Comparison of ENCODE assay signal across 8 cellular contexts in the genomic region with DNA sequence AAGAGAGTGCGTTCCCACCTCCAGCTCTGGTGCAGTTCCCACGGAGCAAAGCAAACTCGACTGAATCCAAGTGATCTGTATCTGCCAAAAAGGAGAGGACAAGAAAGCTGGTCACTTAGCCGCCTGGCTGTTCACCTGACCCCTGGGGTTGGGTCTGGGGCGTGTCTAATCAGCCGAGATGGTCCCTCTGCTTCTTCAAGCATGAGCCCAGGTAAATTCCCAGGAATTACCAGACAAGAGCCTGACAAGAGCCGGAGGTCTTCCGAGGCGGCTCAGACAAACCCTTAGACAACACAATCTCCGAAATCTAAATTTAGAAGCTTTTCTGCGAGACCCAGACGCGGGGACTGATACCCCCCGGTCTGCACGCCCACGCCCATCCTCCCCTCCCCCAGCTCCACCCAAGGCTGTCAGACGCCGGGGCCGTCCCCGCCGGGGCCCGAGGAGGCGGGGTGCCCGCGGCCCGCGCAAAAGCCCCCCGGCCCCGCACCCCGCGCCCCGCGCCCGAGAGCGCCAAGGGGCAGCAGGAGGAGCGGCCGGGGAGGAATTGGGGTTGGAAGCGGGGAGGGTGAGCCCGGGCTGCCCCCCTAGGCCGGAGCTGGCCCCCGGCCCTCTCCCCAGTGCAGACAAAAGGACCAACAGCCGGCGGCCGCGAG. TPM values are rescaled to one million over a fixed set of nuclear protein-coding genes. Genes with fewer than 3 reads are reported as not detected.
A peak's percentile ranks its signal among the peaks of the same experiment; 100 is the strongest.
DNase-seq lines count a peak whose midpoint lies in the region; ATAC-seq, FAIRE-seq and TF ChIP-seq lines count a peak whose summit lies in the region.

No MANE protein-coding gene starts in this region.

- intact Hi-C loops in endothelial cell of umbilical vein (cut with micrococcal nuclease), result loop anchor here (1.0 to 5.0 kb wide), 4 partner anchors 76 to 216 kb away; a partner anchor contains a TSS

- peak overlapping the region; percentile 99 for H3K4me2 ChIP-seq in endothelial cell of umbilical vein (ENCODE audit: insufficient read depth, low read length)

- H3K27me3 Mint-ChIP-seq in activated CD8-positive, alpha-beta memory T cell treated with anti-CD3 and anti-CD28 coated beads, Interleukin-2, amount 10 ng/mL, durations not matched to agents 7 days and 5 days, result peaks cover 10% of the 10 kb centered on the region

- no peaks in the 10 kb centered on the region for H3K9me3 Mint-ChIP-seq in activated CD8-positive, alpha-beta memory T cell treated with anti-CD3 and anti-CD28 coated beads, Interleukin-2, amount 10 ng/mL, durations not matched to agents 7 days and 5 days (ENCODE audit: low read depth)

- TF ChIP-seq CTCF in GM06990 (IDR thresholded peaks at IDR 0.05; ENCODE audit: insufficient read depth, low read length, poor library complexity, severe bottlenecking) (peak; percentile 56), endothelial cell of umbilical vein (IDR thresholded peaks at IDR 0.05; ENCODE audit: extremely low read depth in 1 of 2, insufficient read depth in 1 of 2, low read depth in 1 of 2, low read length in 2 of 2) (no peak)

- peak overlapping the region; percentile 86 for H3K27ac Mint-ChIP-seq in activated CD8-positive, alpha-beta memory T cell treated with anti-CD3 and anti-CD28 coated beads, Interleukin-2, amount 10 ng/mL, durations not matched to agents 7 days and 5 days

- H2AFZ ChIP-seq in endothelial cell of umbilical vein (ENCODE audit: low read depth, low read length), result peak overlapping the region; percentile 100

- CTCF ChIA-PET in activated CD8-positive, alpha-beta memory T cell treated with anti-CD3 and anti-CD28 coated beads, Interleukin-2, amount 10 ng/mL, durations not matched to agents 7 days and 5 days (lab: Charles Lee), result interaction anchor here (0.8 to 7.5 kb wide), 25 partner anchors 8 to 340 kb away, joined by 3 to 92 read pairs (median 6); a partner anchor contains a TSS
- CTCF ChIA-PET in endothelial cell of umbilical vein (lab: Charles Lee), result interaction anchor here (0.6 to 6.4 kb wide), 44 partner anchors 8 to 213 kb away, joined by 3 to 212 read pairs (median 5); a partner anchor contains a TSS

- H3K36me3 ChIP-seq in GM06990 (ENCODE audit: control insufficient read depth, insufficient read depth, low read length) (no peaks in the 10 kb centered on the region; the same call in 1 of the 2 replicates), endothelial cell of umbilical vein (ENCODE audit: control insufficient read depth in 2 of 2, extremely low read depth in 1 of 2, insufficient read depth in 2 of 2, low read length in 2 of 2) (peaks cover 0 to 5% of the 10 kb centered on the region in 2 experiments), muscle layer of duodenum (ENCODE audit: control insufficient read depth in 1 of 2, insufficient read depth in 2 of 2, low read length in 2 of 2) (peaks cover 10 to 16% of the 10 kb centered on the region in 2 donors), stomach smooth muscle (ENCODE audit: control insufficient read depth in 2 of 2, insufficient read depth in 2 of 2, low read length in 2 of 2) (peaks cover 5 to 10% of the 10 kb centered on the region in 2 donors)

- peaks cover 13% of the 10 kb centered on the region for H3K36me3 Mint-ChIP-seq in activated CD8-positive, alpha-beta memory T cell treated with anti-CD3 and anti-CD28 coated beads, Interleukin-2, amount 10 ng/mL, durations not matched to agents 7 days and 5 days

- H3K27ac ChIP-seq in endothelial cell of umbilical vein (ENCODE audit: insufficient read depth, low read depth, low read length), result peak overlapping the region; percentile 62
- peak overlapping the region; percentile 27 for H3K27ac ChIP-seq in muscle layer of duodenum (ENCODE audit: low read length)
- peak overlapping the region; percentile 80 for H3K27ac ChIP-seq in stomach smooth muscle (ENCODE audit: low read length)

- BruUV-seq in endothelial cell of umbilical vein (replicated peaks; lab: Mats Ljungman, UMichigan), result no TSS peak

- peak; percentile 35 for ATAC-seq in activated CD8-positive, alpha-beta memory T cell treated with anti-CD3 and anti-CD28 coated beads, Interleukin-2, amount 10 ng/mL, durations not matched to agents 7 days and 5 days

- H3K27me3 ChIP-seq in GM06990 (replicated peaks; ENCODE audit: control insufficient read depth, insufficient read depth, low read length) (no peaks in the 10 kb centered on the region), endothelial cell of umbilical vein (ENCODE audit: control insufficient read depth in 2 of 2, insufficient read depth in 2 of 2, low read length in 2 of 2) (no peaks in the 10 kb centered on the region), muscle layer of duodenum (ENCODE audit: low read depth, low read length) (no peaks in the 10 kb centered on the region), stomach smooth muscle (ENCODE audit: control insufficient read depth in 1 of 2, insufficient read depth in 2 of 2, low read length in 2 of 2) (no peaks in the 10 kb centered on the region)

- peaks cover 24% of the 10 kb centered on the region for H3K4me1 ChIP-seq in endothelial cell of umbilical vein (ENCODE audit: control insufficient read depth, extremely low read depth, insufficient read depth, low read length)
- peaks cover 5 to 9% of the 10 kb centered on the region in 2 donors for H3K4me1 ChIP-seq in muscle layer of duodenum (ENCODE audit: control insufficient read depth in 1 of 2, insufficient read depth in 2 of 2, low read length in 2 of 2)
- H3K4me1 ChIP-seq in stomach smooth muscle (ENCODE audit: control insufficient read depth, insufficient read depth, low read length), result peaks cover 9% of the 10 kb centered on the region

- DNase-seq in GM06990 (ENCODE audit: extremely low read depth, insufficient read length), result peak; percentile 42
- DNase-seq in HCEC 1CT, result peak; percentile 18
- peak; percentile 15 for DNase-seq in NCI-H146 treated with DMSO at 0.1 percent for 48 hours (lab: John Stamatoyannopoulos, UW; ENCODE audit: unreplicated experiment)
- peak; percentile 59 for DNase-seq in activated CD8-positive, alpha-beta memory T cell treated with anti-CD3 and anti-CD28 coated beads, Interleukin-2, amount 10 ng/mL, durations not matched to agents 7 days and 5 days
- peak; percentile 38 for DNase-seq in endothelial cell of umbilical vein (ENCODE audit: low read depth, low spot score)
- DNase-seq in H4 (ENCODE audit: low spot score), result no peak

- dilution Hi-C loops in endothelial cell of umbilical vein (cut with MboI; ENCODE audit: extremely low pct_ligation_motif_present, low sequenced_read_pairs), result no loop called here

- H3K4me1 Mint-ChIP-seq in activated CD8-positive, alpha-beta memory T cell treated with anti-CD3 and anti-CD28 coated beads, Interleukin-2, amount 10 ng/mL, durations not matched to agents 7 days and 5 days, result peaks cover 41% of the 10 kb centered on the region

- peak overlapping the region; percentile 80 for H3K4me3 Mint-ChIP-seq in activated CD8-positive, alpha-beta memory T cell treated with anti-CD3 and anti-CD28 coated beads, Interleukin-2, amount 10 ng/mL, durations not matched to agents 7 days and 5 days

- H3K79me2 ChIP-seq in endothelial cell of umbilical vein (ENCODE audit: control insufficient read depth, insufficient read depth, low read length), result no peaks in the 10 kb centered on the region

- no peaks in the 10 kb centered on the region for H4K20me1 ChIP-seq in endothelial cell of umbilical vein (replicated peaks; ENCODE audit: control insufficient read depth, extremely low read depth, insufficient read depth, low read length)

- no peaks in the 10 kb centered on the region for H3K9me1 ChIP-seq in endothelial cell of umbilical vein (replicated peaks; ENCODE audit: control insufficient read depth, extremely low read depth, insufficient read depth, low read length)

- H3K4me3 ChIP-seq in GM06990 (replicated peaks; ENCODE audit: low read depth, low read length), result peak overlapping the region; percentile 84
- H3K4me3 ChIP-seq in endothelial cell of umbilical vein (replicated peaks in 1 of 3; ENCODE audit: insufficient read depth in 1 of 3, low read depth in 1 of 3, low read length in 3 of 3), result peak overlapping the region; percentile 45 to 97 (median 90)
- peak overlapping the region; percentile 83 to 90 for H3K4me3 ChIP-seq in muscle layer of duodenum (ENCODE audit: low read depth in 1 of 2, low read length in 2 of 2)
- peak overlapping the region; percentile 84 to 87 for H3K4me3 ChIP-seq in stomach smooth muscle (ENCODE audit: low read length in 2 of 2)

- H3K9ac ChIP-seq in endothelial cell of umbilical vein (replicated peaks; ENCODE audit: extremely low read depth, insufficient read depth, low read length) (peak overlapping the region; percentile 68), stomach smooth muscle (ENCODE audit: low read length in 2 of 2) (peak overlapping the region; percentile 73 to 84)

- H3K9me3 ChIP-seq in endothelial cell of umbilical vein (replicated peaks; ENCODE audit: control insufficient read depth, insufficient read depth, low read length), result no peaks in the 10 kb centered on the region
- no peaks in the 10 kb centered on the region for H3K9me3 ChIP-seq in muscle layer of duodenum (ENCODE audit: control insufficient read depth in 1 of 2, low read length in 2 of 2)
- no peaks in the 10 kb centered on the region for H3K9me3 ChIP-seq in stomach smooth muscle (ENCODE audit: control insufficient read depth in 2 of 2, low read length in 2 of 2)

- POLR2A ChIA-PET in endothelial cell of umbilical vein (lab: Charles Lee), result interaction anchor here (0.6 to 0.9 kb wide), 2 partner anchors 53 to 78 kb away, joined by 3 read pairs; no protein-coding TSS in a partner anchor

- no peak for TF ChIP-seq POLR2A in endothelial cell of umbilical vein (IDR thresholded peaks at IDR 0.05; ENCODE audit: low read depth, low read length)

- no peak for FAIRE-seq in endothelial cell of umbilical vein (lab: Jason Lieb, UNC)

RNA-seq across cellular contexts. Expression of a gene that starts 0.7 kb away (rescaled TPM):
- total RNA-seq in activated CD8-positive, alpha-beta memory T cell treated with anti-CD3 and anti-CD28 coated beads, Interleukin-2, amount 10 ng/mL, durations not matched to agents 7 days and 5 days, result 10 to 100 TPM in 1 of 2 experiments, 1 to 10 TPM in 1; 9.0 to 10.7 TPM
- 7.3 and 9.6 TPM in 2 replicates for total RNA-seq in endothelial cell of umbilical vein
- 8.0 and 8.1 TPM in 2 replicates for polyA plus RNA-seq in endothelial cell of umbilical vein
- 8.0 and 8.6 TPM in 2 replicates for polyA plus RNA-seq in endothelial cell of umbilical vein (2011; cell fraction: cytosol; rRNA removed)
- polyA plus RNA-seq in endothelial cell of umbilical vein (2011; cell fraction: nucleus; rRNA removed), result 11.8 and 14.6 TPM in 2 replicates
- 5.2 and 6.1 TPM in 2 replicates for polyA plus RNA-seq in endothelial cell of umbilical vein (2012)
- 4.1 and 9.6 TPM in 2 replicates for polyA minus RNA-seq in endothelial cell of umbilical vein
- polyA minus RNA-seq in endothelial cell of umbilical vein (2011; cell fraction: cytosol; rRNA and poly(A)+ RNA removed), result 1.9 TPM
- 4.4 and 8.3 TPM in 2 replicates for polyA minus RNA-seq in endothelial cell of umbilical vein (2011; cell fraction: nucleus; rRNA and poly(A)+ RNA removed)
- total RNA-seq in H4 (2014; rRNA removed; shearing (Covaris generic)), result 5.5 and 7.0 TPM in 2 replicates

RNA-seq across cellular contexts. Expression of a gene that starts 12.0 kb away (rescaled TPM):
- total RNA-seq in activated CD8-positive, alpha-beta memory T cell treated with anti-CD3 and anti-CD28 coated beads, Interleukin-2, amount 10 ng/mL, durations not matched to agents 7 days and 5 days, result 100 to 1,000 TPM; 206 to 209 TPM
- 165 and 185 TPM in 2 replicates for total RNA-seq in endothelial cell of umbilical vein
- 136 and 145 TPM in 2 replicates for polyA plus RNA-seq in endothelial cell of umbilical vein
- 146 and 166 TPM in 2 replicates for polyA plus RNA-seq in endothelial cell of umbilical vein (2011; cell fraction: cytosol; rRNA removed)
- polyA plus RNA-seq in endothelial cell of umbilical vein (2011; cell fraction: nucleus; rRNA removed), result 350 and 437 TPM in 2 replicates
- polyA plus RNA-seq in endothelial cell of umbilical vein (2012), result 143 and 144 TPM in 2 replicates
- polyA minus RNA-seq in endothelial cell of umbilical vein, result 183 and 193 TPM in 2 replicates
- polyA minus RNA-seq in endothelial cell of umbilical vein (2011; cell fraction: cytosol; rRNA and poly(A)+ RNA removed), result 55.4 TPM
- 86.2 and 125 TPM in 2 replicates for polyA minus RNA-seq in endothelial cell of umbilical vein (2011; cell fraction: nucleus; rRNA and poly(A)+ RNA removed)
- 220 and 229 TPM in 2 replicates for total RNA-seq in H4 (2014; rRNA removed; shearing (Covaris generic))

RNA-seq across cellular contexts. Expression of a gene that starts 37.5 kb away (rescaled TPM):
- 10 to 100 TPM; 23.7 to 24.1 TPM for total RNA-seq in activated CD8-positive, alpha-beta memory T cell treated with anti-CD3 and anti-CD28 coated beads, Interleukin-2, amount 10 ng/mL, durations not matched to agents 7 days and 5 days
- 23.9 and 24.9 TPM in 2 replicates for total RNA-seq in endothelial cell of umbilical vein
- polyA plus RNA-seq in endothelial cell of umbilical vein, result 14.9 and 15.6 TPM in 2 replicates
- 13.1 and 13.5 TPM in 2 replicates for polyA plus RNA-seq in endothelial cell of umbilical vein (2011; cell fraction: cytosol; rRNA removed)
- polyA plus RNA-seq in endothelial cell of umbilical vein (2011; cell fraction: nucleus; rRNA removed), result 27.3 and 29.0 TPM in 2 replicates
- 17.3 and 19.1 TPM in 2 replicates for polyA plus RNA-seq in endothelial cell of umbilical vein (2012)
- 30.1 and 32.3 TPM in 2 replicates for polyA minus RNA-seq in endothelial cell of umbilical vein
- polyA minus RNA-seq in endothelial cell of umbilical vein (2011; cell fraction: cytosol; rRNA and poly(A)+ RNA removed), result 8.5 TPM
- 18.6 and 21.5 TPM in 2 replicates for polyA minus RNA-seq in endothelial cell of umbilical vein (2011; cell fraction: nucleus; rRNA and poly(A)+ RNA removed)
- total RNA-seq in H4 (2014; rRNA removed; shearing (Covaris generic)), result 8.0 and 12.6 TPM in 2 replicates

Comparison
In these comparisons a context has a peak if more than half of its experiments do, and no peak if none do; other contexts are left out.
1. H3K27ac ChIP-seq: peak in every context shown above with its lines; median percentile 80 in stomach smooth muscle; 62 in endothelial cell of umbilical vein; 27 in muscle layer of duodenum.